ENCODE assay signal across 8 cellular contexts in the genomic region with DNA sequence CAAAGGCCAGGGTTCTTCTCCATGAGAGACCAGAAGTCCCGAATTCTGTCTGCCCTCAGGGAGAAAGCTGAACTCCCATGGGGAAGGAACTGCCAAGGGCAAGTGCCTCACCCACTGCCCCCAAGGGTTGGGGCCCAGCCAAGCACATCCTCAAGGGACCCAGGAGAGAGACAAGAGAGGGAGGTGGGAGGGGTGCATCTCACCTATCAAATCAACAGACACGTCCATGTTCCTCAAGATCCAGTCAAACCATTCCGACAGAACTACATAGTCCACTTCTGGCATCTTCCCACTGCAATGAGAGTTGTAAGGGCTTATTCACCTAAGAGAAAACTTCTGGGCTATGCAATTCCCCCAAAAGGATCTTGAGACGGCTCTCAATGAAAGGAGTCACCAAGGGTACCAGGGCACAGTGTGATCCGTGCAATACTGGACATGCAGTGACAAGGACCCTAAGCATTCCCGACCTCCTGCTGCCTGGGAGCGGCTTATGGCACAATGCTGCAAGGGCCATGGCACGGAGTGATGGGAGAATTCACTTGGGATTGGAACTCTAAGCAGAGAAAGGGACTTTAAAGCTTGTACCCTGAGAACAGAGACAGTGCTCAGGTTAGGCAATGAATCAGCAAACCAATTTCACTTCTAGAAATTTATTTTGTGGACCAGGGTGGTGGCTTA. TPM values are rescaled to one million over a fixed set of nuclear protein-coding genes. Genes with fewer than 3 reads are reported as not detected.
A peak's percentile ranks its signal among the peaks of the same experiment; 100 is the strongest.
DNase-seq lines count a peak whose midpoint lies in the region; ATAC-seq and TF ChIP-seq lines count a peak whose summit lies in the region.

No MANE protein-coding gene starts in this region.

- peaks cover 2% of the 10 kb centered on the region; the same call in 1 of the 2 replicates for H3K79me2 ChIP-seq in DND-41 (ENCODE audit: insufficient read depth, low read length)
- no peaks in the 10 kb centered on the region for H3K79me2 ChIP-seq in fibroblast of lung (ENCODE audit: control insufficient read depth, insufficient read depth, low read length)

- H3K36me3 ChIP-seq in DND-41 (ENCODE audit: insufficient read depth, low read length): peaks cover 18% of the 10 kb centered on the region; the same call in 1 of the 2 replicates
- peaks cover 2% of the 10 kb centered on the region for H3K36me3 ChIP-seq in fibroblast of lung (ENCODE audit: control insufficient read depth, insufficient read depth, low read length)
- peaks cover 0 to 30% of the 10 kb centered on the region in 2 donors for H3K36me3 ChIP-seq in psoas muscle (ENCODE audit: insufficient read depth in 1 of 2, low read depth in 1 of 2)

- H3K9ac ChIP-seq in DND-41 (ENCODE audit: low read depth, low read length) (no peak overlapping the region), fibroblast of lung (ENCODE audit: insufficient read depth, low read length) (peak overlapping the region; percentile 34)

- CTCF ChIA-PET in RWPE1 (lab: Yijun Ruan, JAX): interaction anchor here (0.6 kb wide), 1 partner anchor 56 kb away, joined by 3 read pairs; no protein-coding TSS in a partner anchor

- ATAC-seq in DND-41 (ENCODE audit: insufficient read depth, low read depth) (no peak), psoas muscle (no peak), HG02610 (IDR thresholded peaks at IDR 0.05; ENCODE audit: unreplicated experiment) (no peak)

- H3K4me1 ChIP-seq in DND-41 (ENCODE audit: insufficient read depth, low read length) (peaks cover 52% of the 10 kb centered on the region), fibroblast of lung (ENCODE audit: control insufficient read depth, extremely low read depth, insufficient read depth, low read length) (peaks cover 29% of the 10 kb centered on the region), psoas muscle (peaks cover 55% of the 10 kb centered on the region)

- intact Hi-C loops in psoas muscle (cut with DNase I): loop anchor here in 1 of 2 donors (5.0 kb wide), 1 partner anchor 35 kb away; the partner anchor contains the start of genes CKLF and TK2

- WGBS in psoas muscle, 3 donors: 69 to 75% (median 72%) methylated on average over 8 of the region's 8 CpGs

- H2AFZ ChIP-seq in DND-41 (ENCODE audit: low read depth, low read length): no peak overlapping the region
- no peak overlapping the region for H2AFZ ChIP-seq in fibroblast of lung (ENCODE audit: low read length)

- H3K4me3 ChIP-seq in DND-41 (ENCODE audit: low read depth in 1 of 2, low read length in 2 of 2) (no peak overlapping the region), fibroblast of lung (replicated peaks in 1 of 4; ENCODE audit: control extremely low read depth in 1 of 4, insufficient read depth in 1 of 4, low read depth in 3 of 4, low read length in 4 of 4) (no peak overlapping the region), psoas muscle (peak overlapping the region; percentile 58)

- H3K27ac ChIP-seq in DND-41 (ENCODE audit: low read length) (peak overlapping the region; percentile 81), RWPE1 (peak overlapping the region; percentile 85), fibroblast of lung (ENCODE audit: insufficient read depth, low read length) (peak overlapping the region; percentile 87), psoas muscle (peak overlapping the region; percentile 99)

- DNase-seq in DND-41: no peak
- DNase-seq in RWPE1 (ENCODE audit: low spot score): no peak
- no peak for DNase-seq in fibroblast of lung (ENCODE audit: low read depth in 2 of 2)
- peak in 1 of 2 donors; percentile 68 for DNase-seq in psoas muscle
- DNase-seq in OCI-M2 (lab: John Stamatoyannopoulos, UW; ENCODE audit: unreplicated experiment): no peak
- DNase-seq in stimulated activated CD4-positive, alpha-beta T cell treated with anti-CD3 and anti-CD28 coated beads, Interleukin-2, amount 100 ng/mL, for 48 hours: no peak
- DNase-seq in NCI-H2171 (lab: John Stamatoyannopoulos, UW): no peak

- no peak overlapping the region for H3K4me2 ChIP-seq in DND-41 (ENCODE audit: insufficient read depth, low read length)
- peak overlapping the region; percentile 70 for H3K4me2 ChIP-seq in fibroblast of lung (ENCODE audit: extremely low read depth, insufficient read depth, low read length)

- H3K9me3 ChIP-seq in DND-41 (ENCODE audit: insufficient read depth, low read length, severe bottlenecking) (no peaks in the 10 kb centered on the region), fibroblast of lung (ENCODE audit: control insufficient read depth, insufficient read depth, low read depth, low read length) (no peaks in the 10 kb centered on the region), psoas muscle (no peaks in the 10 kb centered on the region)

- POLR2A ChIA-PET in RWPE1 (lab: Yijun Ruan, JAX; ENCODE audit: low non-redundant PET): no interaction called here

- H4K20me1 ChIP-seq in DND-41 (ENCODE audit: insufficient read depth, low read length) (no peaks in the 10 kb centered on the region), fibroblast of lung (ENCODE audit: control insufficient read depth, extremely low read depth, insufficient read depth, low read length) (no peaks in the 10 kb centered on the region)

- no peaks in the 10 kb centered on the region for H3K27me3 ChIP-seq in DND-41 (ENCODE audit: insufficient read depth, low read length, poor library complexity)
- no peaks in the 10 kb centered on the region for H3K27me3 ChIP-seq in fibroblast of lung (ENCODE audit: control insufficient read depth, insufficient read depth, low read length)
- H3K27me3 ChIP-seq in psoas muscle (ENCODE audit: insufficient read depth in 3 of 3, low read length in 2 of 3): no peaks in the 10 kb centered on the region

- TF ChIP-seq CTCF in DND-41 (IDR thresholded peaks at IDR 0.05; ENCODE audit: borderline replicate concordance, extremely low read depth, low read length, poor library complexity, severe bottlenecking): no peak
- TF ChIP-seq CTCF in RWPE1 (conservative IDR thresholded peaks at IDR 0.05; ENCODE audit: low read depth): no peak
- no peak for TF ChIP-seq CTCF in fibroblast of lung (conservative IDR thresholded peaks at IDR 0.05 in 1 of 2, IDR thresholded peaks at IDR 0.05 in 1 of 2; ENCODE audit: low read depth in 1 of 2, low read length in 2 of 2)
- TF ChIP-seq CTCF in psoas muscle (IDR thresholded peaks at IDR 0.05): no peak

RNA-seq across cellular contexts. Expression of gene TK2, which starts 32.2 kb away (rescaled TPM):
- total RNA-seq in fibroblast of lung (57.5 and 73.7 TPM in 2 replicates), psoas muscle (10 to 100 TPM; 10.0 to 14.7 (median 12.2) TPM)
- polyA plus RNA-seq in fibroblast of lung (34.8 and 36.8 TPM in 2 replicates), psoas muscle (1 to 10 TPM; 4.0 to 9.2 (median 7.4) TPM)
- 24.8 and 31.4 TPM in 2 replicates for polyA plus RNA-seq in fibroblast of lung (2012)
- polyA minus RNA-seq in fibroblast of lung (ENCODE audit: low replicate concordance): 75.7 and 207 TPM in 2 replicates

RNA-seq across cellular contexts. Expression of gene CKLF, which starts 34.7 kb away (rescaled TPM):
- 38.8 and 41.9 TPM in 2 replicates for total RNA-seq in fibroblast of lung
- polyA plus RNA-seq in fibroblast of lung: 70.9 and 82.8 TPM in 2 replicates
- 70.3 and 72.2 TPM in 2 replicates for polyA plus RNA-seq in fibroblast of lung (2012)
- polyA minus RNA-seq in fibroblast of lung (ENCODE audit: low replicate concordance): 11.3 and 28.6 TPM in 2 replicates
- 1 to 10 TPM; 4.1 to 8.7 (median 6.4) TPM for total RNA-seq in psoas muscle
- 10 to 100 TPM in 2 of 3 donors, 1 to 10 TPM in 1; 5.4 to 21.1 (median 14.8) TPM for polyA plus RNA-seq in psoas muscle

RNA-seq across cellular contexts. Expression of gene CMTM1, which starts 48.5 kb away (rescaled TPM):
- total RNA-seq in fibroblast of lung (1.5 and 2.3 TPM in 2 replicates), psoas muscle (1 to 10 TPM in 1 of 4 donors, under 1 TPM in 1, not detected in 2; 0.76 to 1.1 TPM)
- polyA plus RNA-seq in fibroblast of lung (0.87 and 0.99 TPM in 2 replicates), psoas muscle (under 1 TPM in 2 of 3 donors, not detected in 1; 0.04 to 0.25 TPM)
- 0.99 and 2.2 TPM in 2 replicates for polyA plus RNA-seq in fibroblast of lung (2012)
- 1.1 TPM in 1 of 2 replicates, not detected in the other for polyA minus RNA-seq in fibroblast of lung (ENCODE audit: low replicate concordance)
